In the genomic region with DNA sequence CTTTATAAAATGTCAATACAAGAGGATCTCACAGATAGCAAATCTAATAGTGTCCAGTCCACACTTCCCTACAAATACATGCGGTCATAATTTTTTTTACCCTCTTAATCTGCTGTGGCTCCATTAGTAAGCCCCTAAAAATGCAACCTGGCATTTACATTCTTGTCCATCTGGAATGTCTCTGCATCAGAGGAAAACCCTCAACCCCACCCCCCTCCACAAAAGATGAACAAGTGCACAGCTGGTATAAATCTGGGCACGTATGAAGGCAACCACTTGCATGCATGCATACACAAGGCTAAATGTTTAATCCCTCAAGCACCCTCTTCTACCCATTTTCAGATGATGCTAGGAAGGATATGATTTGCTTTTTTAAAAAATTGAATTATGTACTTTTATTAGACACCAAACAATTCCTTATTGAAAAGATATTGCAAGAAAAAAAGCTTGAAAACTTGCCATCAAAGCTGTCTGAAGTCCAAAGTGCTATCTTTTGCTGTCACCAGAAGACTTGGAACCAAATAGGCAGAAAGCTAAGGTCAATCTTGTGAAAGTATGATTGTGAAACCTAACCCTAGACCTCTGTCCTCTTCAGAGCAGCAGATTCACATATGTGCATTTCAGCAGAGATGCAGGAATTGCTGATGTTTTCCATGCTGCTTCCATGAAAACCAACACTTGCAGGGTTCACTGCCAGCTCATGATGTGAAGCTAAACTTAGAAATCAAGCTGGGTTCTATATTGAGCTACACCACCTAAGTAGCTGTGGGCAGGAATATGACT, we compare ENCODE assay signal across 14 cellular contexts. TPM values are rescaled to one million over a fixed set of nuclear protein-coding genes. Genes with fewer than 3 reads are reported as not detected.
DNase-seq lines count a peak whose midpoint lies in the region; ATAC-seq and TF ChIP-seq lines count a peak whose summit lies in the region.
"Had no signal": no experiment of that assay in that cellular context is flagged by ENCODE, and none has a peak within 500 bp of the region (broad histone marks: within the 10 kb centered on the region; RNA-seq: fewer than 3 reads in every experiment).

No MANE protein-coding gene starts in this region.

- H3K27ac Mint-ChIP-seq in endothelial cell (ENCODE audit: unreplicated experiment): no peak overlapping the region
- H3K27ac Mint-ChIP-seq: activated CD8-positive, alpha-beta T cell treated with anti-CD3 and anti-CD28 coated beads for 36 hours; CD14-positive monocyte; natural killer cell had no signal

- 94% methylated on average over 2 of the region's 2 CpGs for WGBS in mammary epithelial cell (ENCODE audit: low coverage, missing lambda C conversion rate)
- 72 to 91% (median 85%) methylated on average over 2 of the region's 2 CpGs for WGBS in spleen, 5 donors

- no peaks in the 10 kb centered on the region for H4K20me1 ChIP-seq in mammary epithelial cell (ENCODE audit: insufficient read depth, low read length)

- CTCF ChIA-PET in AG04450 (lab: Charles Lee): interaction anchor here (0.6 to 1.9 kb wide), 7 partner anchors 11 to 1095 kb away, joined by 3 to 8 read pairs (median 5); no protein-coding TSS in a partner anchor
- CTCF ChIA-PET in mammary epithelial cell (lab: Charles Lee; ENCODE audit: low non-redundant PET): no interaction called here

- ATAC-seq in left lung: peak; percentile 14
- ATAC-seq: activated CD8-positive, alpha-beta T cell treated with anti-CD3 and anti-CD28 coated beads for 36 hours; natural killer cell had no signal

- POLR2A ChIA-PET in AG04450 (lab: Yijun Ruan, JAX): interaction anchor here (0.8 to 2.0 kb wide), 5 partner anchors 12 to 333 kb away, joined by 3 to 8 read pairs (median 5); no protein-coding TSS in a partner anchor

- H3K4me2 ChIP-seq in mammary epithelial cell (ENCODE audit: insufficient read depth, low read depth, low read length): no peak overlapping the region

- peaks cover 87% of the 10 kb centered on the region for H3K79me2 ChIP-seq in mammary epithelial cell (ENCODE audit: insufficient read depth, low read length)

- H3K27me3 Mint-ChIP-seq in endothelial cell (ENCODE audit: unreplicated experiment): peaks cover 3% of the 10 kb centered on the region
- H3K27me3 Mint-ChIP-seq: activated CD8-positive, alpha-beta T cell treated with anti-CD3 and anti-CD28 coated beads for 36 hours had no signal

- H3K4me3 ChIP-seq in AG04450 (ENCODE audit: low read depth, low read length) (no peak overlapping the region), mammary epithelial cell (replicated peaks in 1 of 3; ENCODE audit: insufficient read depth in 1 of 3, low read depth in 2 of 3, low read length in 3 of 3) (no peak overlapping the region), left lung (no peak overlapping the region), spleen (no peak overlapping the region)

- intact Hi-C loops in mammary epithelial cell (cut with micrococcal nuclease) (loop anchor here (5.0 kb wide), 1 partner anchor 313 kb away; no protein-coding TSS in a partner anchor), left lung (cut with DNase I) (no loop called here), spleen (cut with DNase I; ENCODE audit: low total_unique reads) (no loop called here)

- dilution Hi-C loops in mammary epithelial cell (cut with HindIII; ENCODE audit: low sequenced_read_pairs): no loop called here

- H3K4me3 Mint-ChIP-seq in endothelial cell (ENCODE audit: unreplicated experiment): no peak overlapping the region
- H3K4me3 Mint-ChIP-seq: activated CD8-positive, alpha-beta T cell treated with anti-CD3 and anti-CD28 coated beads for 36 hours; CD14-positive monocyte; natural killer cell had no signal

- H3K9me3 Mint-ChIP-seq in endothelial cell (ENCODE audit: unreplicated experiment): no peaks in the 10 kb centered on the region
- H3K9me3 Mint-ChIP-seq: activated CD8-positive, alpha-beta T cell treated with anti-CD3 and anti-CD28 coated beads for 36 hours; natural killer cell had no signal

- H3K27ac ChIP-seq in AG04450 (ENCODE audit: low read depth, low read length) (peak overlapping the region; percentile 80), mammary epithelial cell (ENCODE audit: insufficient read depth, low read depth, low read length) (no peak overlapping the region), left lung (no peak overlapping the region), spleen (no peak overlapping the region)

- H3K27me3 ChIP-seq in AG04450 (ENCODE audit: control insufficient read depth, insufficient read depth, low read length) (no peaks in the 10 kb centered on the region), mammary epithelial cell (ENCODE audit: insufficient read depth, low read length) (no peaks in the 10 kb centered on the region), left lung (no peaks in the 10 kb centered on the region), spleen (replicated peaks in 1 of 7) (peaks cover 0 to 5% (median 0%) of the 10 kb centered on the region in 7 donors)

- DNase-seq in AG04450 (ENCODE audit: low read depth, low spot score): peak; percentile 88
- DNase-seq in HuH-7 (ENCODE audit: low spot score): peak; percentile 58
- DNase-seq in mammary epithelial cell: peak; percentile 57
- DNase-seq in left lung: no peak
- DNase-seq in iPS-NIHi7 (ENCODE audit: extremely low spot score): no peak
- DNase-seq in NK-92 treated with Interleukin-12 subunit alpha and Interleukin-12 subunit beta, amount 100 ng/mL, for 24 hours (lab: John Stamatoyannopoulos, UW): no peak
- DNase-seq in endothelial cell (ENCODE audit: low spot score): no peak
- no peak for DNase-seq in spleen
- DNase-seq: activated CD8-positive, alpha-beta T cell treated with anti-CD3 and anti-CD28 coated beads for 36 hours; amniotic stem cell; hippocampal formation; natural killer cell; NCI-H1417 had no signal

- no peaks in the 10 kb centered on the region for H3K36me3 Mint-ChIP-seq in endothelial cell (ENCODE audit: low read depth, unreplicated experiment)
- H3K36me3 Mint-ChIP-seq: CD14-positive monocyte, natural killer cell had no signal

- H3K36me3 ChIP-seq in mammary epithelial cell (ENCODE audit: insufficient read depth, low read length) (peaks cover 12% of the 10 kb centered on the region), left lung (no peaks in the 10 kb centered on the region), spleen (no peaks in the 10 kb centered on the region)

- H3K9ac ChIP-seq in mammary epithelial cell (ENCODE audit: insufficient read depth, low read length): no peak overlapping the region

- TF ChIP-seq CTCF in AG04450 (IDR thresholded peaks at IDR 0.05; ENCODE audit: low read depth, low read length): no peak
- TF ChIP-seq CTCF in mammary epithelial cell (conservative IDR thresholded peaks at IDR 0.05 in 1 of 2, IDR thresholded peaks at IDR 0.05 in 1 of 2; ENCODE audit: extremely low read depth in 1 of 2, insufficient read depth in 1 of 2, low read depth in 1 of 2, low read length in 2 of 2): no peak
- TF ChIP-seq CTCF in left lung (IDR thresholded peaks at IDR 0.05): no peak
- TF ChIP-seq CTCF in endothelial cell (IDR thresholded peaks at IDR 0.05; ENCODE audit: unreplicated experiment): no peak
- TF ChIP-seq CTCF in spleen (IDR thresholded peaks at IDR 0.05 in 8 of 11, conservative IDR thresholded peaks at IDR 0.05 in 3 of 11): no peak

- H3K4me1 ChIP-seq in mammary epithelial cell (ENCODE audit: insufficient read depth, low read length) (peaks cover 51% of the 10 kb centered on the region), left lung (peaks cover 0 to 3% of the 10 kb centered on the region in 2 donors), spleen (peaks cover 0 to 13% (median 0%) of the 10 kb centered on the region in 6 donors)

- H3K9me3 ChIP-seq in AG04450 (ENCODE audit: control insufficient read depth, insufficient read depth, low read length) (no peaks in the 10 kb centered on the region; the same call in 1 of the 2 replicates), mammary epithelial cell (replicated peaks; ENCODE audit: insufficient read depth, low read length) (peaks cover 4% of the 10 kb centered on the region), left lung (no peaks in the 10 kb centered on the region), spleen (peaks cover 0 to 6% (median 0%) of the 10 kb centered on the region in 8 donors)

- no peaks in the 10 kb centered on the region for H3K4me1 Mint-ChIP-seq in endothelial cell (ENCODE audit: unreplicated experiment)
- H3K4me1 Mint-ChIP-seq: CD14-positive monocyte, natural killer cell had no signal

- TF ChIP-seq POLR2A in spleen (IDR thresholded peaks at IDR 0.05): no peak

- no peak overlapping the region for H2AFZ ChIP-seq in mammary epithelial cell (ENCODE audit: low read depth, low read length)

- no TSS peak for BruUV-seq in mammary epithelial cell (replicated peaks; lab: Mats Ljungman, UMichigan)

- in situ Hi-C loops in mammary epithelial cell (cut with MboI; ENCODE audit: low sequenced_read_pairs in 2 of 2): no loop called here

RNA-seq across cellular contexts. Expression of a gene that starts 39.0 kb away (rescaled TPM):
- polyA plus RNA-seq in AG04450 (2011; rRNA removed): 32.9 and 36.6 TPM in 2 replicates
- 68.0 and 68.9 TPM in 2 replicates for polyA minus RNA-seq in AG04450 (2011; rRNA and poly(A)+ RNA removed)
- 10 to 100 TPM; 25.8 to 36.2 TPM for total RNA-seq in mammary epithelial cell
- 27.6 TPM for polyA plus RNA-seq in mammary epithelial cell
- 45.6 TPM for polyA minus RNA-seq in mammary epithelial cell
- total RNA-seq in left lung: 10 to 100 TPM; 13.3 to 15.9 TPM
- total RNA-seq in endothelial cell (ENCODE audit: unreplicated experiment): 0.72 TPM
- 10 to 100 TPM in 2 of 7 donors, 1 to 10 TPM in 5; 6.2 to 11.6 (median 9.3) TPM for total RNA-seq in spleen
- 1 to 10 TPM in 2 of 3 donors, under 1 TPM in 1; 0.89 to 1.5 (median 1.2) TPM for polyA plus RNA-seq in spleen

Comparison
In these comparisons a context has a peak if more than half of its experiments do, and no peak if none do; other contexts are left out.
1. DNase-seq: peak in AG04450 (single experiment), HuH-7 (single experiment) and mammary epithelial cell (single experiment); none in left lung (0 of 2), iPS-NIHi7 (single experiment), NK-92 treated with Interleukin-12 subunit alpha and Interleukin-12 subunit beta, amount 100 ng/mL, for 24 hours (single experiment), endothelial cell (single experiment) and spleen (single experiment).